35 cellular contexts compared by ENCODE assay signal in genomic region chr1:98644510-98644909, GRCh38. TPM values are rescaled to one million over a fixed set of nuclear protein-coding genes. Genes with fewer than 3 reads are reported as not detected.
"Had no signal": no experiment of that assay in that cellular context is flagged by ENCODE, and none has a peak within 500 bp of the region (broad histone marks: within the 10 kb centered on the region; RNA-seq: fewer than 3 reads in every experiment).

No MANE protein-coding gene starts in this region.

- H3K4me3 ChIP-seq: adrenal gland, ascending aorta, body of pancreas, breast epithelium, cardiac muscle cell had no signal

- H3K27me3 ChIP-seq: adrenal gland, ascending aorta, body of pancreas, brain microvascular endothelial cell, breast epithelium, cardiac muscle cell had no signal

- H3K9me3 ChIP-seq: adrenal gland, body of pancreas had no signal

- H3K36me3 ChIP-seq: adrenal gland, ascending aorta, brain microvascular endothelial cell, breast epithelium, cardiac muscle cell had no signal

- ATAC-seq: activated naive CD4-positive, alpha-beta T cell treated with anti-CD3 and anti-CD28 coated beads, Interleukin-2, amount 50 U/mL, for 72 hours; activated naive CD8-positive, alpha-beta T cell treated with anti-CD3 and anti-CD28 coated beads, Interleukin-2, amount 50 U/mL, for 24 hours; activated T-cell treated with anti-CD3 and anti-CD28 coated beads, Interleukin-2, amount 50 U/mL, for 4 hours; activated T-cell treated with anti-CD3 and anti-CD28 coated beads, Interleukin-2, amount 50 U/mL, for 72 hours; activated T-helper 17 cell treated with anti-CD3 and anti-CD28 coated beads, Interleukin-2, amount 50 U/mL, for 72 hours; body of pancreas had no signal

- H3K4me1 ChIP-seq: adrenal gland, ascending aorta, body of pancreas, breast epithelium had no signal

- FAIRE-seq: astrocyte, bronchial epithelial cell had no signal

- DNase-seq: activated effector memory CD4-positive, alpha-beta T cell treated with anti-CD3 and anti-CD28 coated beads, Interleukin-2, amount 50 U/mL, for 16 hours; activated effector memory CD4-positive, alpha-beta T cell treated with Interleukin-2 at 50 U/mL for 16 hours; activated gamma-delta T cell; activated gamma-delta T cell treated with Interleukin-2 at 50 U/mL for 16 hours; activated naive CD4-positive, alpha-beta T cell; activated naive CD4-positive, alpha-beta T cell treated with anti-CD3 and anti-CD28 coated beads for 36 hours; activated naive CD4-positive, alpha-beta T cell treated with anti-CD3 and anti-CD28 coated beads, Interleukin-2, amount 10 ng/mL, durations not matched to agents 7 days and 5 days; activated naive CD4-positive, alpha-beta T cell treated with anti-CD3 and anti-CD28 coated beads, Interleukin-2, amount 50 U/mL, for 16 hours; activated naive CD4-positive, alpha-beta T cell treated with Interleukin-2 at 50 U/mL for 16 hours; activated naive CD8-positive, alpha-beta T cell treated with anti-CD3 and anti-CD28 coated beads for 36 hours; activated naive CD8-positive, alpha-beta T cell treated with anti-CD3 and anti-CD28 coated beads, Interleukin-2, amount 10 ng/mL, durations not matched to agents 7 days and 5 days; activated naive CD8-positive, alpha-beta T cell treated with anti-CD3 and anti-CD28 coated beads, Interleukin-2, amount 50 U/mL, for 24 hours; activated T-cell treated with anti-CD3 and anti-CD28 coated beads, Interleukin-2, amount 50 U/mL, for 24 hours; activated T-cell treated with anti-CD3 and anti-CD28 coated beads, Interleukin-2, amount 50 U/mL, for 4 hours; activated T-cell treated with anti-CD3 and anti-CD28 coated beads, Interleukin-2, amount 50 U/mL, for 48 hours; activated T-cell treated with anti-CD3 and anti-CD28 coated beads, Interleukin-2, amount 50 U/mL, for 72 hours; adrenal gland; amniotic stem cell; amygdala; anterior cingulate cortex; aorta; body of pancreas; brain microvascular endothelial cell; caudate nucleus; central memory CD4-positive, alpha-beta T cell; cerebellar nuclear complex had no signal

- H3K27ac ChIP-seq: adrenal gland, ascending aorta, body of pancreas, brain microvascular endothelial cell, breast epithelium, cardiac muscle cell had no signal

RNA-seq across cellular contexts. Expression of gene SNX7, which starts 17.0 kb away (rescaled TPM):
- total RNA-seq: activated naive CD8-positive, alpha-beta T cell treated with anti-CD3 and anti-CD28 coated beads for 36 hours; activated naive CD8-positive, alpha-beta T cell treated with anti-CD3 and anti-CD28 coated beads, Interleukin-2, amount 10 ng/mL, durations not matched to agents 7 days and 5 days; activated T-helper 1 cell treated with anti-CD3 and anti-CD28 coated beads, Interleukin-12 subunit alpha, Interleukin-12 subunit beta, Interleukin-2, Interleukin-4 antibody, amounts not matched to agents 30 ng/mL and 10 ng/mL and 1 ng/mL, durations not matched to agents 14 hours and 24 hours and 36 hours; activated T-helper 2 cell treated with anti-CD3 and anti-CD28 coated beads, Interferon-gamma antibody, Interleukin-2, Interleukin-4, amounts not matched to agents 10 μg/mL and 5 μg/mL and 100 μg/mL, durations not matched to agents 14 hours and 24 hours and 36 hours had no signal
